23 cellular contexts compared by ENCODE assay signal in the genomic region with DNA sequence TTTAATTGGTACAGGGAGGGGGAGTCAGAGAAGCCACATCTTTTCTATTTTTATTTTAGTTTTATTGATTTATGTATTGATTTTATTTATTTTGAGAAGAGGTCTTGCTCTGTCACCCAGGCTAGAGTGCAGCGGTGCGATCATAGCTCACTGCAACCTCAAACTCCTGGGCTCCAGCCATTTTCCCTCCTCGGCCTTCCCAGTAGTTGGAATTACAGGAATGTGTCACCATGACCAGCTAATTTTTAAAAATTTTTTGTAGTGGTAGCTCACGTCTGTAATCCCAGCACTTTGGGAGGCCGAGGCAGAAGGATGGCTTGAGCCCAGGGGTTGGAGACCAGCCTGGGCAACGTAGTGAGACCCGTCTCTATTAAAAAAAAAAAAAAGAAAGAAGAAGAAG. TPM values are rescaled to one million over a fixed set of nuclear protein-coding genes. Genes with fewer than 3 reads are reported as not detected.
"Had no signal": no experiment of that assay in that cellular context is flagged by ENCODE, and none has a peak within 500 bp of the region (broad histone marks: within the 10 kb centered on the region; RNA-seq: fewer than 3 reads in every experiment).

No MANE protein-coding gene starts in this region.

- H3K4me3 ChIP-seq: dorsolateral prefrontal cortex, right atrium auricular region, skin epidermis, suprapubic skin had no signal

- ATAC-seq: activated CD4-positive, CD25-positive, alpha-beta regulatory T cell treated with anti-CD3 and anti-CD28 coated beads, Interleukin-2, amount 50 U/mL, for 24 hours; left cardiac atrium; T-cell had no signal

- H3K9me3 Mint-ChIP-seq: endodermal cell, immature natural killer cell, nephron, T-cell had no signal

- H3K36me3 ChIP-seq: right atrium auricular region had no signal

- H3K4me1 Mint-ChIP-seq: endodermal cell, nephron had no signal

- H3K27ac ChIP-seq: skin epidermis, suprapubic skin had no signal

- DNase-seq: activated CD4-positive, alpha-beta T cell treated with anti-CD3 and anti-CD28 coated beads, Interleukin-2, amount 50 U/mL, for 1 hour; activated CD8-positive, alpha-beta memory T cell treated with anti-CD3 and anti-CD28 coated beads for 24 hours; activated naive CD4-positive, alpha-beta T cell treated with Interleukin-2 at 50 U/mL for 16 hours; anterior cingulate cortex; dorsolateral prefrontal cortex; endodermal cell; erythroblast; immature natural killer cell; left cardiac atrium; occipital lobe; stimulated activated CD4-positive, alpha-beta T cell treated with anti-CD3 and anti-CD28 coated beads, Interleukin-15, amount 100 ng/mL, for 24 hours; stimulated activated CD4-positive, alpha-beta T cell treated with anti-CD3 and anti-CD28 coated beads, Interleukin-4, amount 100 ng/mL, for 1 hour; stimulated activated naive CD4-positive, alpha-beta T cell treated with Interleukin-2 at 50 U/mL for 16 hours; T-cell; T1000 had no signal

- H3K27me3 Mint-ChIP-seq: T-cell had no signal

- H3K9me3 ChIP-seq: right atrium auricular region, suprapubic skin had no signal

- H3K27me3 ChIP-seq: right atrium auricular region, suprapubic skin had no signal

- H3K27ac Mint-ChIP-seq: endodermal cell, nephron had no signal

- H3K4me3 Mint-ChIP-seq: endodermal cell, nephron had no signal

RNA-seq across cellular contexts. Expression of gene RLN3, which starts 7.8 kb away (rescaled TPM):
- total RNA-seq: dorsolateral prefrontal cortex, endodermal cell, left cardiac atrium, lung microvascular endothelial cell, mucosa of gallbladder, occipital lobe, posterior vena cava, right atrium auricular region, suprapubic skin, T-cell had no signal
- polyA plus RNA-seq: immature natural killer cell had no signal

RNA-seq across cellular contexts. Expression of gene PALM3, which starts 26.2 kb away (rescaled TPM):
- total RNA-seq: lung microvascular endothelial cell, suprapubic skin had no signal
- polyA plus RNA-seq: immature natural killer cell had no signal

RNA-seq across cellular contexts. Expression of gene MISP3, which starts 36.9 kb away (rescaled TPM):
- total RNA-seq: lung microvascular endothelial cell had no signal
